1 cellular context compared by ENCODE assay signal in genomic region chr7:112450807-112451661, GRCh38.
TF ChIP-seq lines count a peak whose summit lies in the region.

No MANE protein-coding gene starts in this region.

TF ChIP-seq in GM23338, 12 proteins besides CTCF, POLR2A, EP300 and RAD21:
- TF ChIP-seq REST (IDR thresholded peaks at IDR 0.05; ENCODE audit: unreplicated experiment) (no peak), POLR2AphosphoS5 (IDR thresholded peaks at IDR 0.05; ENCODE audit: low read depth) (0 out of 2 replicates have a peak, but pooled peaks have one; percentile 19), STAT1 (IDR thresholded peaks at IDR 0.05; ENCODE audit: unreplicated experiment) (no peak), ZNF331 (CRISPR knock-in tag; IDR thresholded peaks at IDR 0.05; ENCODE audit: low read depth) (no peak), ETS1 (IDR thresholded peaks at IDR 0.05) (peak; percentile 96), CREB1 (CRISPR knock-in tag; IDR thresholded peaks at IDR 0.05; ENCODE audit: low read depth) (peak; percentile 89), EZH2 (IDR thresholded peaks at IDR 0.05; ENCODE audit: low read depth, unreplicated experiment) (no peak)
